8 cellular contexts compared by ENCODE assay signal in the genomic region with DNA sequence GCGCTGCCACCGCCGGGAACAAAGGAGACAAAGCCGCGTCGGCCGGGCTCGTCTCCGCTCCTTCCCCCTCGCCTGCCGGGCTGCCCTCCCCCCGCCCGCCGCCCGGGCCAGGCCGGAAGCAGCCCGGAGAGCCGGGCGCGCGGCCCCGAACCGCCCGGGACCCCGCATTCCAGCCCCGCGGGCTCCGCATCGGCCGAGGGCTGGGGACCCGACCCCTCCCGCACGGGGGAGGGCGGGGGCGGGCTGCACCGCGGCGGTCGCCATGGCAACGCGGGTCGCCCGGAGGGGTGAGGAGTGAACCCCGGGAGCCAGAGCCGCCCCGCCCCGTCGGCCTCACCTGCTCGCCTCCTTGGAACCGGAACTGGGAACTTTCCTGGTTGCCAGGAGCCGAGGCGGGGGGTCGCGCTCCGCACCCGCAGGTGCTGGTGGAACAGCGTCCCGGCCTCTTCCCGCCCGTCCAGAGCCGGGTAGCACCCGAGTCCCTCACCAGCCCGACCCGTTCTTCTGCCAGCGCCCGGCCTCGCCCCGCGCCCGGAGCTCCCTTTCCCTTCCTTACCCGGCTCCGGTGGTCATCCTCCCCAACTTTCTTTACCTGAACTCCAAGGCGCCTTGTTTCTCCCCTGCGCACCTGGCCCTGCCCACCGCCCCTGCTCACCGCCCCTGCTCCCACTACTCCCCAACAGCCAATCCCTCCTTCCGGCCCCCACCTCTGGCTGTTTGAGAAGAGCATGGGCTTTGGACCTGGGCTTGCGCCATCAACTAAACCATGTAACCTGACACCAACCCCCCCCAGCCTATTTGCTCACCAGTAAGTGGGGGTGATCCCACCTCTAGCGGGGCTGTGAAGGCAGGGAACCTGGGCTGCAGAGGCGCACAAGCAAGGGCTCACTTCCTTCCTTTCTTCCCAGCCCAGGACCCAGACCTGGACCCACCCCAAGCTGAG. TPM values are rescaled to one million over a fixed set of nuclear protein-coding genes. Genes with fewer than 3 reads are reported as not detected.
DNase-seq lines count a peak whose midpoint lies in the region; ATAC-seq and FAIRE-seq lines count a peak whose summit lies in the region.

A gene with protein sequence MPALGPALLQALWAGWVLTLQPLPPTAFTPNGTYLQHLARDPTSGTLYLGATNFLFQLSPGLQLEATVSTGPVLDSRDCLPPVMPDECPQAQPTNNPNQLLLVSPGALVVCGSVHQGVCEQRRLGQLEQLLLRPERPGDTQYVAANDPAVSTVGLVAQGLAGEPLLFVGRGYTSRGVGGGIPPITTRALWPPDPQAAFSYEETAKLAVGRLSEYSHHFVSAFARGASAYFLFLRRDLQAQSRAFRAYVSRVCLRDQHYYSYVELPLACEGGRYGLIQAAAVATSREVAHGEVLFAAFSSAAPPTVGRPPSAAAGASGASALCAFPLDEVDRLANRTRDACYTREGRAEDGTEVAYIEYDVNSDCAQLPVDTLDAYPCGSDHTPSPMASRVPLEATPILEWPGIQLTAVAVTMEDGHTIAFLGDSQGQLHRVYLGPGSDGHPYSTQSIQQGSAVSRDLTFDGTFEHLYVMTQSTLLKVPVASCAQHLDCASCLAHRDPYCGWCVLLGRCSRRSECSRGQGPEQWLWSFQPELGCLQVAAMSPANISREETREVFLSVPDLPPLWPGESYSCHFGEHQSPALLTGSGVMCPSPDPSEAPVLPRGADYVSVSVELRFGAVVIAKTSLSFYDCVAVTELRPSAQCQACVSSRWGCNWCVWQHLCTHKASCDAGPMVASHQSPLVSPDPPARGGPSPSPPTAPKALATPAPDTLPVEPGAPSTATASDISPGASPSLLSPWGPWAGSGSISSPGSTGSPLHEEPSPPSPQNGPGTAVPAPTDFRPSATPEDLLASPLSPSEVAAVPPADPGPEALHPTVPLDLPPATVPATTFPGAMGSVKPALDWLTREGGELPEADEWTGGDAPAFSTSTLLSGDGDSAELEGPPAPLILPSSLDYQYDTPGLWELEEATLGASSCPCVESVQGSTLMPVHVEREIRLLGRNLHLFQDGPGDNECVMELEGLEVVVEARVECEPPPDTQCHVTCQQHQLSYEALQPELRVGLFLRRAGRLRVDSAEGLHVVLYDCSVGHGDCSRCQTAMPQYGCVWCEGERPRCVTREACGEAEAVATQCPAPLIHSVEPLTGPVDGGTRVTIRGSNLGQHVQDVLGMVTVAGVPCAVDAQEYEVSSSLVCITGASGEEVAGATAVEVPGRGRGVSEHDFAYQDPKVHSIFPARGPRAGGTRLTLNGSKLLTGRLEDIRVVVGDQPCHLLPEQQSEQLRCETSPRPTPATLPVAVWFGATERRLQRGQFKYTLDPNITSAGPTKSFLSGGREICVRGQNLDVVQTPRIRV (N-terminal part only) (minus strand): TSS at position 671 of the 943 bp plus-strand sequence. CDS start 5,475 bp downstream, outside the sequence.

- peaks cover 0 to 2% of the 10 kb centered on the region in 2 donors for H3K36me3 ChIP-seq in small intestine (ENCODE audit: control insufficient read depth in 2 of 2, insufficient read depth in 2 of 2, low read length in 2 of 2)

- peaks cover 6 to 10% of the 10 kb centered on the region in 2 donors for H3K4me1 ChIP-seq in small intestine (ENCODE audit: control insufficient read depth in 2 of 2, insufficient read depth in 1 of 2, low read depth in 1 of 2, low read length in 1 of 2)

- FAIRE-seq in small intestine (lab: Jason Lieb, UNC), result no peak

- peak within 1 kb of the TSS; percentile 66 to 76 for H3K4me3 ChIP-seq in small intestine (ENCODE audit: low read depth in 1 of 2, low read length in 2 of 2)

- DNase-seq in NCI-H524 (lab: John Stamatoyannopoulos, UW), result peak; percentile 19 to 58
- DNase-seq in NCI-H524 treated with DMSO at 0.1 percent for 48 hours (lab: John Stamatoyannopoulos, UW), result no peak
- DNase-seq in NCI-H187 treated with DMSO at 0.1 percent for 48 hours (lab: John Stamatoyannopoulos, UW), result peak; percentile 9
- peak; percentile 84 for DNase-seq in cerebellum (ENCODE audit: low spot score)
- DNase-seq in islet precursor cell, result peak; percentile 85
- DNase-seq in small intestine, result peak; percentile 83
- no peak for DNase-seq in NOMO-1 treated with DMSO at 0.1 percent for 48 hours (lab: John Stamatoyannopoulos, UW; ENCODE audit: unreplicated experiment)

- peak within 1 kb of the TSS; percentile 91 to 93 for H3K27ac ChIP-seq in small intestine (ENCODE audit: low read depth in 1 of 2, low read length in 1 of 2)

- no peaks in the 10 kb centered on the region for H3K27me3 ChIP-seq in small intestine (ENCODE audit: control insufficient read depth in 2 of 2, insufficient read depth in 2 of 2, low read length in 2 of 2)

- H3K9me3 ChIP-seq in small intestine (ENCODE audit: control insufficient read depth, low read depth), result no peaks in the 10 kb centered on the region

- peak; percentile 62 to 70 for ATAC-seq in activated CD4-positive, CD25-positive, alpha-beta regulatory T cell treated with anti-CD3 and anti-CD28 coated beads, Interleukin-2, amount 50 U/mL, for 24 hours

- 2 to 3% (median 2%) methylated on average over 34 to 80 of the region's 80 CpGs for WGBS in small intestine, 3 donors

RNA-seq across cellular contexts. Expression of the gene that starts here (rescaled TPM):
- 85.4 TPM for total RNA-seq in cerebellum
- polyA plus RNA-seq in small intestine, result 10 to 100 TPM; 56.5 to 61.7 (median 59.1) TPM

Comparison
In these comparisons a context has a peak if more than half of its experiments do, and no peak if none do; other contexts are left out.
1. DNase-seq: peak in NCI-H524 (2 of 2), NCI-H187 treated with DMSO at 0.1 percent for 48 hours (single experiment), cerebellum (single experiment), islet precursor cell (single experiment) and small intestine (single experiment); none in NCI-H524 treated with DMSO at 0.1 percent for 48 hours (single experiment) and NOMO-1 treated with DMSO at 0.1 percent for 48 hours (single experiment).